Comparison of ENCODE assay signal across 18 cellular contexts in the genomic region with DNA sequence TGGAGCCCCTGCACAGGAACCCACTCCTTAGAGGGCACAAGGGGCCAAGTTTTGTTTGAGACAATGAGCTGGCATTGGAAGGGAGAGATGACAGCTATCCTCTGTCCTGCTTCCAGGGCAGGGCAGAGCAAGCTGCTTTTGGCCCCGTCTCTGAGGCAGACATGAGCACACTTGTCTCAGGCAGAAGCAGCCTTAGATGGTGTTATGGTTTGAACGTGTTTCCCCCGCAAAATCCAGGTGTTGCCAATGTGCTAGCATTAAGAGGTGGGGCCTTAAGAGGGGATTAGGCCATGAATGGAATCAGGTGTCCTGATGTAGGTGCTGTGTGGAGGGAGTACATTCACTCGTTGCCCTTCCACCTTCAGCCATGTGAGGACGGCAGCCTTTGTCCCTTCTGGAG. TPM values are rescaled to one million over a fixed set of nuclear protein-coding genes. Genes with fewer than 3 reads are reported as not detected.
"Had no signal": no experiment of that assay in that cellular context is flagged by ENCODE, and none has a peak within 500 bp of the region (broad histone marks: within the 10 kb centered on the region; RNA-seq: fewer than 3 reads in every experiment).

No MANE protein-coding gene starts in this region.

- ATAC-seq: activated CD8-positive, alpha-beta T cell treated with anti-CD3 and anti-CD28 coated beads for 36 hours; activated T-cell treated with anti-CD3 and anti-CD28 coated beads, Interleukin-2, amount 50 U/mL, for 4 hours; psoas muscle; right lobe of liver had no signal

- H3K4me3 ChIP-seq: colonic mucosa, hepatocyte, psoas muscle, right lobe of liver, thyroid gland had no signal

- H3K9me3 ChIP-seq: colonic mucosa, psoas muscle, right lobe of liver, thyroid gland, vagina had no signal

- H3K27ac ChIP-seq: colonic mucosa, hepatocyte, psoas muscle, right lobe of liver, thyroid gland had no signal

- H3K27me3 Mint-ChIP-seq: activated CD8-positive, alpha-beta T cell treated with anti-CD3 and anti-CD28 coated beads for 36 hours; activated naive CD4-positive, alpha-beta T cell treated with anti-CD3 and anti-CD28 coated beads, Interleukin-2, amount 50 U/mL, for 24 hours had no signal

- H3K4me3 Mint-ChIP-seq: activated B cell treated with CpG ODN at 0.5 μM for 24 hours; activated CD8-positive, alpha-beta T cell treated with anti-CD3 and anti-CD28 coated beads for 36 hours; activated naive CD4-positive, alpha-beta T cell treated with anti-CD3 and anti-CD28 coated beads, Interleukin-2, amount 50 U/mL, for 24 hours; activated T-cell treated with anti-CD3 and anti-CD28 coated beads, Interleukin-2, amount 50 U/mL, for 4 hours had no signal

- H3K4me1 Mint-ChIP-seq: activated B cell treated with CpG ODN at 0.5 μM for 24 hours; activated naive CD4-positive, alpha-beta T cell treated with anti-CD3 and anti-CD28 coated beads, Interleukin-2, amount 50 U/mL, for 24 hours had no signal

- H3K9me3 Mint-ChIP-seq: activated B cell treated with CpG ODN at 0.5 μM for 24 hours; activated CD8-positive, alpha-beta T cell treated with anti-CD3 and anti-CD28 coated beads for 36 hours; activated naive CD4-positive, alpha-beta T cell treated with anti-CD3 and anti-CD28 coated beads, Interleukin-2, amount 50 U/mL, for 24 hours; activated T-cell treated with anti-CD3 and anti-CD28 coated beads, Interleukin-2, amount 50 U/mL, for 4 hours had no signal

- DNase-seq: activated B cell treated with CpG ODN at 0.5 μM for 24 hours; activated CD4-positive, alpha-beta T cell treated with anti-CD3 and anti-CD28 coated beads for 48 hours; activated CD8-positive, alpha-beta T cell treated with anti-CD3 and anti-CD28 coated beads for 36 hours; activated effector memory CD4-positive, alpha-beta T cell treated with Interleukin-2 at 50 U/mL for 16 hours; activated T-cell treated with anti-CD3 and anti-CD28 coated beads, Interleukin-2, amount 50 U/mL, for 4 hours; caudate nucleus; colonic mucosa; psoas muscle; right lobe of liver; stimulated activated CD4-positive, alpha-beta T cell treated with anti-CD3 and anti-CD28 coated beads, Interleukin-1b, Interleukin-23, amount 100 ng/mL, for 48 hours; SW 1271; thyroid gland had no signal

- H3K4me2 ChIP-seq: hepatocyte had no signal

- H3K4me1 ChIP-seq: colonic mucosa, psoas muscle, right lobe of liver had no signal

- H3K36me3 Mint-ChIP-seq: activated naive CD4-positive, alpha-beta T cell treated with anti-CD3 and anti-CD28 coated beads, Interleukin-2, amount 50 U/mL, for 24 hours had no signal

- H3K79me2 ChIP-seq: hepatocyte had no signal

- H3K27me3 ChIP-seq: colonic mucosa, hepatocyte, right lobe of liver, thyroid gland, vagina had no signal

- H3K27ac Mint-ChIP-seq: activated B cell treated with CpG ODN at 0.5 μM for 24 hours; activated CD8-positive, alpha-beta T cell treated with anti-CD3 and anti-CD28 coated beads for 36 hours; activated naive CD4-positive, alpha-beta T cell treated with anti-CD3 and anti-CD28 coated beads, Interleukin-2, amount 50 U/mL, for 24 hours had no signal

- H3K36me3 ChIP-seq: colonic mucosa, right lobe of liver, thyroid gland, vagina had no signal

- H2AFZ ChIP-seq: hepatocyte had no signal

RNA-seq across cellular contexts. Expression of gene TP53AIP1, which starts 2.5 kb away (rescaled TPM):
- total RNA-seq: activated B cell treated with CpG ODN at 0.5 μM for 24 hours; activated CD8-positive, alpha-beta T cell treated with anti-CD3 and anti-CD28 coated beads for 36 hours; activated T-cell treated with anti-CD3 and anti-CD28 coated beads, Interleukin-2, amount 50 U/mL, for 4 hours; kidney epithelial cell; T-helper 2 cell treated with Interferon-gamma antibody and Interleukin-4, amounts not matched to agents 100 ng/mL and 5 ng/mL, for 36 hours; thyroid gland had no signal
- polyA plus RNA-seq: liver had no signal

RNA-seq across cellular contexts. Expression of gene KCNJ5, which starts 49.0 kb away (rescaled TPM):
- total RNA-seq: activated B cell treated with CpG ODN at 0.5 μM for 24 hours; activated CD8-positive, alpha-beta T cell treated with anti-CD3 and anti-CD28 coated beads for 36 hours; activated T-cell treated with anti-CD3 and anti-CD28 coated beads, Interleukin-2, amount 50 U/mL, for 4 hours; T-helper 2 cell treated with Interferon-gamma antibody and Interleukin-4, amounts not matched to agents 100 ng/mL and 5 ng/mL, for 36 hours had no signal
